1 cellular context compared by ENCODE assay signal in the genomic region with DNA sequence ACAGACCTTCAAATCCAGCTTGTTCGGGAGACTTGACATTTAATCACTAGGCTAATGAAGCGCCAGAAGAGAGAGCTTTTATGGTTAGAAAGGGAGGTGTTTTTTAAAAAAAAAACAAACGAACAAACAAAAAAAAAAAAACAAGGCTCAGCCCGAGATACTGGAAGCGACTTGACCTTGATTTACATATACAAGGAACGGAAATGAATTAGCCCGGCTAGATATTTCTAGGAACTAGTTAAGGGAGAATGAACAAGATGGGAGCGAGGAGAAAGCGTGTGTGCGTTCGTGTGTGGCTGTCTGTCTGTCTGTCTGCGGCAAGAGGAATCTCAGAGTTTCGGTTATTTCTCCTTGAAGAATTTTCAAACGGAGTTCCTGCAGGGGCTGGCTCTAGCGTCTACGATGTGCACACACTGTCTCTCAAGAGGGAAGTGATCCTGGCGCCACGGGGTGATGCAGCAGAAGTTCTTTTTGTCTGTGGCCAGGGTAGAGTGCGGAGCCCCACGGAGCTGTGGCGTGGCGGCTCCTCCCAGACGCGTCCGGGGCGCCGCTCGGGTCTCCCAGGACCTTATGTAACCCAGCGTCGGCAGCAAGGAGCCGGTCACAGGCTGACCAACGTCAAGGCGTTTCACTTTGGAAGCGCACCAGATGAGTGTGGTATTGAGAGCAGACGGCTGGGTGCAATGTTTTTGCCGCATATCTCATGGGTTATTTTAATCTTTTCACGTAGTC.
TF ChIP-seq lines count a peak whose summit lies in the region.

No MANE protein-coding gene starts in this region.

TF ChIP-seq in HEK293, 187 proteins besides CTCF, POLR2A, EP300 and RAD21 (continued from another document):
- TF ChIP-seq, protein P1, sequence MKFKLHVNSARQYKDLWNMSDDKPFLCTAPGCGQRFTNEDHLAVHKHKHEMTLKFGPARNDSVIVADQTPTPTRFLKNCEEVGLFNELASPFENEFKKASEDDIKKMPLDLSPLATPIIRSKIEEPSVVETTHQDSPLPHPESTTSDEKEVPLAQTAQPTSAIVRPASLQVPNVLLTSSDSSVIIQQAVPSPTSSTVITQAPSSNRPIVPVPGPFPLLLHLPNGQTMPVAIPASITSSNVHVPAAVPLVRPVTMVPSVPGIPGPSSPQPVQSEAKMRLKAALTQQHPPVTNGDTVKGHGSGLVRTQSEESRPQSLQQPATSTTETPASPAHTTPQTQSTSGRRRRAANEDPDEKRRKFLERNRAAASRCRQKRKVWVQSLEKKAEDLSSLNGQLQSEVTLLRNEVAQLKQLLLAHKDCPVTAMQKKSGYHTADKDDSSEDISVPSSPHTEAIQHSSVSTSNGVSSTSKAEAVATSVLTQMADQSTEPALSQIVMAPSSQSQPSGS (tag by site-specific recombination; IDR thresholded peaks at IDR 0.05; ENCODE audit: low read depth), result no peak
- TF ChIP-seq, protein P2, sequence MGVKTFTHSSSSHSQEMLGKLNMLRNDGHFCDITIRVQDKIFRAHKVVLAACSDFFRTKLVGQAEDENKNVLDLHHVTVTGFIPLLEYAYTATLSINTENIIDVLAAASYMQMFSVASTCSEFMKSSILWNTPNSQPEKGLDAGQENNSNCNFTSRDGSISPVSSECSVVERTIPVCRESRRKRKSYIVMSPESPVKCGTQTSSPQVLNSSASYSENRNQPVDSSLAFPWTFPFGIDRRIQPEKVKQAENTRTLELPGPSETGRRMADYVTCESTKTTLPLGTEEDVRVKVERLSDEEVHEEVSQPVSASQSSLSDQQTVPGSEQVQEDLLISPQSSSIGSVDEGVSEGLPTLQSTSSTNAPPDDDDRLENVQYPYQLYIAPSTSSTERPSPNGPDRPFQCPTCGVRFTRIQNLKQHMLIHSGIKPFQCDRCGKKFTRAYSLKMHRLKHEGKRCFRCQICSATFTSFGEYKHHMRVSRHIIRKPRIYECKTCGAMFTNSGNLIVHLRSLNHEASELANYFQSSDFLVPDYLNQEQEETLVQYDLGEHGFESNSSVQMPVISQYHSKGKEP (tag by site-specific recombination; IDR thresholded peaks at IDR 0.05), result no peak
- TF ChIP-seq ZIC2 (tag by site-specific recombination; IDR thresholded peaks at IDR 0.05), result no peak
- TF ChIP-seq ZNF518A (tag by site-specific recombination; conservative IDR thresholded peaks at IDR 0.05; ENCODE audit: low read depth), result no peak
- TF ChIP-seq ZNF677 (tag by site-specific recombination; IDR thresholded peaks at IDR 0.05), result no peak
- no peak for TF ChIP-seq ZSCAN23 (tag by site-specific recombination; IDR thresholded peaks at IDR 0.05)
- TF ChIP-seq PRDM1 (tag by site-specific recombination; IDR thresholded peaks at IDR 0.05), result 0 out of 2 replicates have a peak, but pooled peaks have one; percentile 3
- TF ChIP-seq, protein P3, sequence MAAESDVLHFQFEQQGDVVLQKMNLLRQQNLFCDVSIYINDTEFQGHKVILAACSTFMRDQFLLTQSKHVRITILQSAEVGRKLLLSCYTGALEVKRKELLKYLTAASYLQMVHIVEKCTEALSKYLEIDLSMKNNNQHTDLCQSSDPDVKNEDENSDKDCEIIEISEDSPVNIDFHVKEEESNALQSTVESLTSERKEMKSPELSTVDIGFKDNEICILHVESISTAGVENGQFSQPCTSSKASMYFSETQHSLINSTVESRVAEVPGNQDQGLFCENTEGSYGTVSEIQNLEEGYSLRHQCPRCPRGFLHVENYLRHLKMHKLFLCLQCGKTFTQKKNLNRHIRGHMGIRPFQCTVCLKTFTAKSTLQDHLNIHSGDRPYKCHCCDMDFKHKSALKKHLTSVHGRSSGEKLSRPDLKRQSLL (tag by site-specific recombination; IDR thresholded peaks at IDR 0.05), result peak; percentile 76
- TF ChIP-seq OVOL3 (tag by site-specific recombination; IDR thresholded peaks at IDR 0.05), result no peak
- TF ChIP-seq ZNF404 (tag by site-specific recombination; IDR thresholded peaks at IDR 0.05), result no peak
- TF ChIP-seq ZNF558 (tag by site-specific recombination; IDR thresholded peaks at IDR 0.05), result no peak
